In the genomic region with DNA sequence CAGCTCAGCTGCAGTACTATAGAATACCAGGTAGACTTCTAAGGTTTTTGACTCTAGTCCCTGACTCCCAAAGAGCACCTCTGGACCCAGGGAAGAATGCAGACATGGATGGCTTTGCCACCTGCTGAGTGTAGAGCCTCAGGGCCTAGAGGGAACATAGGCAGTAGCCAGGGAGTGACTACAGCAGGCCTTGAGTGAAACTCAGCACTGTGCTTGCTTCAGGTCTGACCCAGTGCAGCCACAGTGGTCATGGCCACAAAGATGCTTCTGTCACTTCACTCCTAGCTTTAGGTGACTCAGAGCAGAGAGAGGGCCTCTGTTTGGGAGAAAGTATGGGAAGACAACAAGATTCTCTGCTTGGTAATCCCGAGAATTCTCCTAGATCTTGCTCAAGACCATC, we compare ENCODE assay signal across 30 cellular contexts.
"Had no signal": no experiment of that assay in that cellular context is flagged by ENCODE, and none has a peak within 500 bp of the region (broad histone marks: within the 10 kb centered on the region; RNA-seq: fewer than 3 reads in every experiment).

No MANE protein-coding gene starts in this region.

- ATAC-seq: naive thymus-derived CD8-positive, alpha-beta T cell; natural killer cell treated with Interleukin-12 subunit alpha and Interleukin-12 subunit beta and Interleukin-15 and Interleukin-18, amount 100 ng/mL, for 72 hours; psoas muscle; right cardiac atrium; stimulated activated memory B cell treated with anti-CD40 and anti-IgM and Interleukin-4, amounts not matched to agents 10 μg/mL and 1 μg/mL and 100 μg/mL, for 72 hours; stimulated activated naive CD8-positive, alpha-beta T cell treated with anti-CD3 and anti-CD28 coated beads, Interleukin-15, amount 100 ng/mL, for 72 hours; stimulated activated naive CD8-positive, alpha-beta T cell treated with anti-CD3 and anti-CD28 coated beads, Interleukin-15, Interleukin-2, amounts not matched to agents 100 U/mL and 50 U/mL, for 24 hours; upper lobe of right lung had no signal

- H3K9ac ChIP-seq: parathyroid adenoma had no signal

- H3K9me3 ChIP-seq: ovary, psoas muscle, sigmoid colon, suprapubic skin, testis, transverse colon, upper lobe of right lung, uterus had no signal

- H3K4me1 Mint-ChIP-seq: nephron progenitor cell; neural crest cell; stimulated activated memory B cell treated with anti-CD40 and anti-IgM and Interleukin-4, amounts not matched to agents 10 μg/mL and 1 μg/mL and 100 μg/mL, for 72 hours had no signal

- H3K4me3 Mint-ChIP-seq: naive thymus-derived CD8-positive, alpha-beta T cell; natural killer cell treated with Interleukin-12 subunit alpha and Interleukin-12 subunit beta and Interleukin-15 and Interleukin-18, amount 100 ng/mL, for 72 hours; nephron progenitor cell; neural crest cell; stimulated activated memory B cell treated with anti-CD40 and anti-IgM and Interleukin-4, amounts not matched to agents 10 μg/mL and 1 μg/mL and 100 μg/mL, for 72 hours; stimulated activated naive CD8-positive, alpha-beta T cell treated with anti-CD3 and anti-CD28 coated beads, Interleukin-15, amount 100 ng/mL, for 72 hours; type B pancreatic cell had no signal

- H3K27me3 ChIP-seq: ovary, right lobe of liver, sigmoid colon, suprapubic skin, testis, tibial artery, transverse colon, upper lobe of right lung had no signal

- H3K36me3 ChIP-seq: ovary, right lobe of liver, sigmoid colon, suprapubic skin, tibial artery, transverse colon, upper lobe of right lung, uterus had no signal

- DNase-seq: naive thymus-derived CD8-positive, alpha-beta T cell; nephron progenitor cell; occipital lobe; ovary; posterior cingulate gyrus; psoas muscle; right cardiac atrium; right lobe of liver; sigmoid colon; small intestine; stimulated activated CD4-positive, alpha-beta T cell treated with anti-CD3 and anti-CD28 coated beads, Interleukin-15, amount 100 ng/mL, for 24 hours; stimulated activated CD4-positive, alpha-beta T cell treated with anti-CD3 and anti-CD28 coated beads, Interleukin-2, amount 100 ng/mL, for 24 hours; stimulated activated CD4-positive, alpha-beta T cell treated with anti-CD3 and anti-CD28 coated beads, Interleukin-2, amount 100 ng/mL, for 48 hours; stimulated activated CD4-positive, alpha-beta T cell treated with anti-CD3 and anti-CD28 coated beads, Interleukin-4, amount 100 ng/mL, for 24 hours; stimulated activated naive CD4-positive, alpha-beta T cell; stimulated activated naive CD8-positive, alpha-beta T cell treated with anti-CD3 and anti-CD28 coated beads, Interleukin-15, amount 100 ng/mL, for 72 hours; stimulated activated naive CD8-positive, alpha-beta T cell treated with anti-CD3 and anti-CD28 coated beads, Interleukin-15, Interleukin-2, amounts not matched to agents 100 U/mL and 50 U/mL, for 24 hours; substantia nigra; testis; tibial artery; transverse colon; upper lobe of right lung; uterus had no signal

- H3K36me3 Mint-ChIP-seq: type B pancreatic cell had no signal

- H3K4me3 ChIP-seq: ovary, psoas muscle, right lobe of liver, sigmoid colon, suprapubic skin, testis, tibial artery, transverse colon, upper lobe of right lung, uterus had no signal

- H3K4me1 ChIP-seq: parathyroid adenoma, psoas muscle, right lobe of liver, sigmoid colon, suprapubic skin, testis, transverse colon, upper lobe of right lung, uterus had no signal

- H3K79me2 ChIP-seq: parathyroid adenoma had no signal

- H2AFZ ChIP-seq: parathyroid adenoma had no signal

- H3K27ac ChIP-seq: ovary, parathyroid adenoma, psoas muscle, right lobe of liver, sigmoid colon, suprapubic skin, testis, tibial artery, transverse colon, upper lobe of right lung, uterus had no signal

- H3K27me3 Mint-ChIP-seq: naive thymus-derived CD8-positive, alpha-beta T cell; natural killer cell treated with Interleukin-12 subunit alpha and Interleukin-12 subunit beta and Interleukin-15 and Interleukin-18, amount 100 ng/mL, for 72 hours; stimulated activated memory B cell treated with anti-CD40 and anti-IgM and Interleukin-4, amounts not matched to agents 10 μg/mL and 1 μg/mL and 100 μg/mL, for 72 hours; stimulated activated naive CD8-positive, alpha-beta T cell treated with anti-CD3 and anti-CD28 coated beads, Interleukin-15, amount 100 ng/mL, for 72 hours; type B pancreatic cell had no signal

- H3K27ac Mint-ChIP-seq: natural killer cell treated with Interleukin-12 subunit alpha and Interleukin-12 subunit beta and Interleukin-15 and Interleukin-18, amount 100 ng/mL, for 72 hours; nephron progenitor cell; progenitor cell of endocrine pancreas; stimulated activated memory B cell treated with anti-CD40 and anti-IgM and Interleukin-4, amounts not matched to agents 10 μg/mL and 1 μg/mL and 100 μg/mL, for 72 hours; stimulated activated naive CD8-positive, alpha-beta T cell treated with anti-CD3 and anti-CD28 coated beads, Interleukin-15, amount 100 ng/mL, for 72 hours; type B pancreatic cell had no signal
